Comparison of ENCODE assay signal across 8 cellular contexts in the genomic region with DNA sequence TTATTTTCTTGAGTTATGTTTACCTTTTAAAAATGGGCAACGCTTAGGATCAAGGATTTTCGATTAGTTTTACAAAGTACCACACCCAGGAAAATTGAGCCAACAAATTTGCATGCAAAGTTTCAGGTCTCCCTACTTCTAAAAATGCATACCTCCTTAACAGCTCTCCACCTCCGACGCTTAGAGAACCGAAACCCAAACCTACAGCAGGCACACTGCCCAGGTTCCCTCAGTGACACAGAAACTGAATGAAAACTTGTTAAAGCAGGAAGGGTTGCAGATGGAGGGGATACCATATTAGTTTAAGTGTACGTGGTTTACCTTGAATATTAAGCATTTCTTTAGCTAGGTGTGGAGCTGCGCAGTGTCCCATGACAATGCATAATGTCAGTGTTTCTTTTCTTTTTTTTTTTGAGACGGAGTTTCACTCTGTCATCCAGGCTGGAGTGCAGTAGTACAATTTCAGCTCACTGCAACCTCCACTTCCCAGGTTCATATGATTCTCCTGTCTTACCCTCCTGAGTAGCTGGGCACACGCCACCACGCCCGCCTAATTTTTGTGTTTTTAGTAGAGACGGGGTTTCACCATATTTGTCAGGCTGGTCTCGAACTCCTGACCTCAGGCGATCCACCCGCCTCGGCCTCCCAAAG. TPM values are rescaled to one million over a fixed set of nuclear protein-coding genes. Genes with fewer than 3 reads are reported as not detected.
DNase-seq lines count a peak whose midpoint lies in the region; ATAC-seq lines count a peak whose summit lies in the region.

No MANE protein-coding gene starts in this region.

- peaks cover 47% of the 10 kb centered on the region for H3K4me1 Mint-ChIP-seq in activated T-cell treated with anti-CD3 and anti-CD28 coated beads, Interleukin-2, amount 50 U/mL, for 4 hours (ENCODE audit: low read depth)
- H3K4me1 Mint-ChIP-seq in T-helper 2 cell treated with Interferon-gamma antibody and Interleukin-4, amounts not matched to agents 5 μg/mL and 100 μg/mL, for 36 hours (ENCODE audit: low read depth): peaks cover 54% of the 10 kb centered on the region

- no peaks in the 10 kb centered on the region for H3K27me3 Mint-ChIP-seq in activated T-cell treated with anti-CD3 and anti-CD28 coated beads, Interleukin-2, amount 50 U/mL, for 4 hours (ENCODE audit: low read depth)
- H3K27me3 Mint-ChIP-seq in T-helper 2 cell treated with Interferon-gamma antibody and Interleukin-4, amounts not matched to agents 5 μg/mL and 100 μg/mL, for 36 hours (ENCODE audit: low read depth): peaks cover 3% of the 10 kb centered on the region

- H3K9me3 ChIP-seq in SJCRH30 (replicated peaks): no peaks in the 10 kb centered on the region

- no peaks in the 10 kb centered on the region for H3K27me3 ChIP-seq in SJCRH30

- no peak for ATAC-seq in activated T-cell treated with anti-CD3 and anti-CD28 coated beads, Interleukin-2, amount 50 U/mL, for 4 hours
- peak; percentile 71 for ATAC-seq in HG03045 (IDR thresholded peaks at IDR 0.05; ENCODE audit: unreplicated experiment)

- H3K36me3 Mint-ChIP-seq in activated T-cell treated with anti-CD3 and anti-CD28 coated beads, Interleukin-2, amount 50 U/mL, for 4 hours (ENCODE audit: insufficient read depth): peaks cover 4% of the 10 kb centered on the region
- peaks cover 28% of the 10 kb centered on the region for H3K36me3 Mint-ChIP-seq in T-helper 2 cell treated with Interferon-gamma antibody and Interleukin-4, amounts not matched to agents 5 μg/mL and 100 μg/mL, for 36 hours (ENCODE audit: low read depth)

- H3K36me3 ChIP-seq in SJCRH30: peaks cover 10% of the 10 kb centered on the region; the same call in 1 of the 2 replicates

- no peak for DNase-seq in activated T-cell treated with anti-CD3 and anti-CD28 coated beads, Interleukin-2, amount 50 U/mL, for 4 hours
- DNase-seq in activated T-cell treated with anti-CD3 and anti-CD28 coated beads for 4 hours: no peak
- no peak for DNase-seq in T-helper 2 cell treated with Interferon-gamma antibody and Interleukin-4, amounts not matched to agents 5 μg/mL and 100 μg/mL, for 36 hours (ENCODE audit: low spot score)
- peak; percentile 49 for DNase-seq in stimulated activated CD4-positive, alpha-beta T cell treated with anti-CD3 and anti-CD28 coated beads, Interleukin-15, amount 100 ng/mL, for 24 hours
- no peak for DNase-seq in anterior cingulate cortex (lab: John Stamatoyannopoulos, UW)
- DNase-seq in LoVo (ENCODE audit: low spot score): no peak
- no peak for DNase-seq in SJCRH30

- H3K4me3 Mint-ChIP-seq in activated T-cell treated with anti-CD3 and anti-CD28 coated beads, Interleukin-2, amount 50 U/mL, for 4 hours: peak overlapping the region; percentile 68
- H3K4me3 Mint-ChIP-seq in T-helper 2 cell treated with Interferon-gamma antibody and Interleukin-4, amounts not matched to agents 5 μg/mL and 100 μg/mL, for 36 hours: peak overlapping the region; percentile 73

- H3K27ac ChIP-seq in SJCRH30: no peak overlapping the region

- no peak overlapping the region for H3K4me3 ChIP-seq in SJCRH30

- H3K4me1 ChIP-seq in SJCRH30: peaks cover 6% of the 10 kb centered on the region

- no peaks in the 10 kb centered on the region for H3K9me3 Mint-ChIP-seq in activated T-cell treated with anti-CD3 and anti-CD28 coated beads, Interleukin-2, amount 50 U/mL, for 4 hours
- no peaks in the 10 kb centered on the region for H3K9me3 Mint-ChIP-seq in T-helper 2 cell treated with Interferon-gamma antibody and Interleukin-4, amounts not matched to agents 5 μg/mL and 100 μg/mL, for 36 hours

- peak overlapping the region; percentile 86 for H3K27ac Mint-ChIP-seq in T-helper 2 cell treated with Interferon-gamma antibody and Interleukin-4, amounts not matched to agents 5 μg/mL and 100 μg/mL, for 36 hours

RNA-seq across cellular contexts. Expression of a gene that starts 1.6 kb away (rescaled TPM):
- total RNA-seq in activated T-cell treated with anti-CD3 and anti-CD28 coated beads, Interleukin-2, amount 50 U/mL, for 4 hours: 100 to 1,000 TPM; 453 to 460 (median 459) TPM
- 349 and 397 TPM in 2 replicates for total RNA-seq in SJCRH30 (2014; rRNA removed; shearing (Covaris generic))
